Comparison of ENCODE assay signal across 11 cellular contexts in genomic region chr7:34133356-34133982, GRCh38.
A peak's percentile ranks its signal among the peaks of the same experiment; 100 is the strongest.
DNase-seq lines count a peak whose midpoint lies in the region; ATAC-seq and TF ChIP-seq lines count a peak whose summit lies in the region.
"Had no signal": no experiment of that assay in that cellular context is flagged by ENCODE, and none has a peak within 500 bp of the region (broad histone marks: within the 10 kb centered on the region; RNA-seq: fewer than 3 reads in every experiment).

No MANE protein-coding gene starts in this region.

- ATAC-seq in GM21423 (IDR thresholded peaks at IDR 0.05; ENCODE audit: unreplicated experiment) = no peak

- TF ChIP-seq CTCF in AG09319 (IDR thresholded peaks at IDR 0.05; ENCODE audit: low read depth, low read length) = no peak

- peaks cover 7% of the 10 kb centered on the region for H3K27me3 Mint-ChIP-seq in activated naive CD8-positive, alpha-beta T cell treated with anti-CD3 and anti-CD28 coated beads for 36 hours
- H3K27me3 Mint-ChIP-seq: activated B cell treated with CpG ODN at 0.5 μM for 24 hours had no signal

- H3K4me3 Mint-ChIP-seq in activated naive CD8-positive, alpha-beta T cell treated with anti-CD3 and anti-CD28 coated beads for 36 hours = no peak overlapping the region
- H3K4me3 Mint-ChIP-seq: activated B cell treated with CpG ODN at 0.5 μM for 24 hours had no signal

- DNase-seq in AG09319 (ENCODE audit: extremely low read depth, low read depth) (peak; percentile 74), HS-5 (ENCODE audit: low read depth) (peak; percentile 80), kidney tubule cell (ENCODE audit: low spot score) (peak; percentile 23), NCI-H146 treated with DMSO at 0.1 percent for 48 hours (lab: John Stamatoyannopoulos, UW; ENCODE audit: unreplicated experiment) (no peak), NCI-H345 treated with DMSO at 0.1 percent for 48 hours (lab: John Stamatoyannopoulos, UW; ENCODE audit: unreplicated experiment) (no peak)
- DNase-seq in activated naive CD8-positive, alpha-beta T cell treated with anti-CD3 and anti-CD28 coated beads for 36 hours = no peak
- DNase-seq: activated B cell treated with CpG ODN at 0.5 μM for 24 hours had no signal

- no peak overlapping the region for H3K27ac Mint-ChIP-seq in activated naive CD8-positive, alpha-beta T cell treated with anti-CD3 and anti-CD28 coated beads for 36 hours
- H3K27ac Mint-ChIP-seq: activated B cell treated with CpG ODN at 0.5 μM for 24 hours had no signal

- peak overlapping the region; percentile 57 for H3K27ac ChIP-seq in angular gyrus (ENCODE audit: low read depth, low read length)
- H3K27ac ChIP-seq: ovary, thoracic aorta had no signal

- H3K4me1 Mint-ChIP-seq in activated naive CD8-positive, alpha-beta T cell treated with anti-CD3 and anti-CD28 coated beads for 36 hours = no peaks in the 10 kb centered on the region
- H3K4me1 Mint-ChIP-seq: activated B cell treated with CpG ODN at 0.5 μM for 24 hours had no signal

- H3K36me3 Mint-ChIP-seq in activated naive CD8-positive, alpha-beta T cell treated with anti-CD3 and anti-CD28 coated beads for 36 hours = no peaks in the 10 kb centered on the region

- H3K9me3 Mint-ChIP-seq in activated naive CD8-positive, alpha-beta T cell treated with anti-CD3 and anti-CD28 coated beads for 36 hours = peaks cover 1% of the 10 kb centered on the region

Comparison
In these comparisons a context has a peak if more than half of its experiments do, and no peak if none do; other contexts are left out.
1. DNase-seq: peak in AG09319 (single experiment), HS-5 (single experiment) and kidney tubule cell (single experiment); none in activated naive CD8-positive, alpha-beta T cell treated with anti-CD3 and anti-CD28 coated beads for 36 hours (single experiment), NCI-H146 treated with DMSO at 0.1 percent for 48 hours (single experiment) and NCI-H345 treated with DMSO at 0.1 percent for 48 hours (single experiment).